Comparison of ENCODE assay signal across 12 cellular contexts in genomic region chr11:128095459-128096096, GRCh38.
DNase-seq lines count a peak whose midpoint lies in the region; ATAC-seq and TF ChIP-seq lines count a peak whose summit lies in the region.
"Had no signal": no experiment of that assay in that cellular context is flagged by ENCODE, and none has a peak within 500 bp of the region (broad histone marks: within the 10 kb centered on the region; RNA-seq: fewer than 3 reads in every experiment).

No MANE protein-coding gene starts in this region.

- DNase-seq in activated T-cell treated with anti-CD3 and anti-CD28 coated beads, Interleukin-2, amount 50 U/mL, for 4 hours: no peak
- no peak for DNase-seq in activated T-cell treated with anti-CD3 and anti-CD28 coated beads, Interleukin-2, amount 50 U/mL, for 72 hours
- DNase-seq in NCI-H226: peak; percentile 89
- DNase-seq in endodermal cell: no peak
- peak; percentile 69 for DNase-seq in retinal pigment epithelial cell (ENCODE audit: low read depth)
- DNase-seq in central memory CD4-positive, alpha-beta T cell: no peak
- no peak for DNase-seq in NCI-H1105 (lab: John Stamatoyannopoulos, UW)
- DNase-seq in HK-2 (ENCODE audit: unreplicated experiment): no peak
- DNase-seq: activated CD8-positive, alpha-beta memory T cell treated with anti-CD3 and anti-CD28 coated beads, Interleukin-2, amount 50 U/mL, for 48 hours had no signal

- no peaks in the 10 kb centered on the region for H3K36me3 Mint-ChIP-seq in activated T-cell treated with anti-CD3 and anti-CD28 coated beads, Interleukin-2, amount 50 U/mL, for 4 hours (ENCODE audit: insufficient read depth)
- H3K36me3 Mint-ChIP-seq in activated T-cell treated with anti-CD3 and anti-CD28 coated beads, Interleukin-2, amount 50 U/mL, for 72 hours (ENCODE audit: insufficient read depth in 2 of 2): peaks cover 1 to 2% of the 10 kb centered on the region in 2 donors
- no peaks in the 10 kb centered on the region for H3K36me3 Mint-ChIP-seq in endodermal cell (ENCODE audit: low read depth)
- H3K36me3 Mint-ChIP-seq: stimulated activated memory B cell treated with anti-CD40 and anti-IgM and Interleukin-4, amounts not matched to agents 10 μg/mL and 1 μg/mL and 100 μg/mL, for 72 hours had no signal

- no peak overlapping the region for H3K27ac Mint-ChIP-seq in activated T-cell treated with anti-CD3 and anti-CD28 coated beads, Interleukin-2, amount 50 U/mL, for 72 hours
- no peak overlapping the region for H3K27ac Mint-ChIP-seq in endodermal cell
- H3K27ac Mint-ChIP-seq: stimulated activated memory B cell treated with anti-CD40 and anti-IgM and Interleukin-4, amounts not matched to agents 10 μg/mL and 1 μg/mL and 100 μg/mL, for 72 hours had no signal

- peaks cover 4% of the 10 kb centered on the region for H3K4me1 ChIP-seq in endodermal cell (ENCODE audit: control insufficient read depth, insufficient read depth, low read length)
- H3K4me1 ChIP-seq: BLaER1, parathyroid adenoma had no signal

- H3K27ac ChIP-seq in endodermal cell (ENCODE audit: low read depth, low read length): no peak overlapping the region
- H3K27ac ChIP-seq: BLaER1, parathyroid adenoma had no signal

- H3K36me3 ChIP-seq in endodermal cell (ENCODE audit: control insufficient read depth, insufficient read depth, low read length): no peaks in the 10 kb centered on the region
- H3K36me3 ChIP-seq: BLaER1 had no signal

- peaks cover 20% of the 10 kb centered on the region for H3K4me1 Mint-ChIP-seq in activated T-cell treated with anti-CD3 and anti-CD28 coated beads, Interleukin-2, amount 50 U/mL, for 4 hours (ENCODE audit: low read depth)
- peaks cover 7% of the 10 kb centered on the region for H3K4me1 Mint-ChIP-seq in activated T-cell treated with anti-CD3 and anti-CD28 coated beads, Interleukin-2, amount 50 U/mL, for 72 hours (ENCODE audit: low read depth)
- H3K4me1 Mint-ChIP-seq in endodermal cell: peaks cover 13% of the 10 kb centered on the region
- H3K4me1 Mint-ChIP-seq: stimulated activated memory B cell treated with anti-CD40 and anti-IgM and Interleukin-4, amounts not matched to agents 10 μg/mL and 1 μg/mL and 100 μg/mL, for 72 hours had no signal

- H3K27me3 ChIP-seq in endodermal cell (ENCODE audit: control insufficient read depth, insufficient read depth, low read length, poor library complexity, severe bottlenecking): no peaks in the 10 kb centered on the region
- H3K27me3 ChIP-seq: BLaER1 had no signal

- no peaks in the 10 kb centered on the region for H3K9me3 Mint-ChIP-seq in activated T-cell treated with anti-CD3 and anti-CD28 coated beads, Interleukin-2, amount 50 U/mL, for 4 hours
- H3K9me3 Mint-ChIP-seq in activated T-cell treated with anti-CD3 and anti-CD28 coated beads, Interleukin-2, amount 50 U/mL, for 72 hours: peaks cover 0 to 3% of the 10 kb centered on the region in 2 donors
- H3K9me3 Mint-ChIP-seq in endodermal cell: peaks cover 2% of the 10 kb centered on the region
- H3K9me3 Mint-ChIP-seq: stimulated activated memory B cell treated with anti-CD40 and anti-IgM and Interleukin-4, amounts not matched to agents 10 μg/mL and 1 μg/mL and 100 μg/mL, for 72 hours had no signal

- H3K27me3 Mint-ChIP-seq in activated T-cell treated with anti-CD3 and anti-CD28 coated beads, Interleukin-2, amount 50 U/mL, for 4 hours (ENCODE audit: low read depth): peaks cover 2% of the 10 kb centered on the region
- no peaks in the 10 kb centered on the region for H3K27me3 Mint-ChIP-seq in activated T-cell treated with anti-CD3 and anti-CD28 coated beads, Interleukin-2, amount 50 U/mL, for 72 hours (ENCODE audit: low read depth)
- H3K27me3 Mint-ChIP-seq in endodermal cell (ENCODE audit: insufficient read depth): no peaks in the 10 kb centered on the region

- 89 to 92% methylated on average over 3 to 4 of the region's 4 CpGs for WGBS in endodermal cell (ENCODE audit: insufficient coverage in 1 of 2, insufficient read length in 1 of 2), 2 experiments

- TF ChIP-seq CTCF in endodermal cell (conservative IDR thresholded peaks at IDR 0.05) (peak; percentile 58), retinal pigment epithelial cell (conservative IDR thresholded peaks at IDR 0.05; ENCODE audit: low read depth, low read length) (peak; percentile 32)

- no peaks in the 10 kb centered on the region for H3K9me3 ChIP-seq in endodermal cell (ENCODE audit: control insufficient read depth, low read length)
- H3K9me3 ChIP-seq: BLaER1 had no signal

- ATAC-seq in activated T-cell treated with anti-CD3 and anti-CD28 coated beads, Interleukin-2, amount 50 U/mL, for 4 hours: no peak
- no peak for ATAC-seq in activated T-cell treated with anti-CD3 and anti-CD28 coated beads, Interleukin-2, amount 50 U/mL, for 72 hours (replicated peaks in 1 of 2)
- ATAC-seq: stimulated activated memory B cell treated with anti-CD40 and anti-IgM and Interleukin-4, amounts not matched to agents 10 μg/mL and 1 μg/mL and 100 μg/mL, for 72 hours had no signal

- H3K9ac ChIP-seq in endodermal cell (ENCODE audit: extremely low read depth, low read length, poor library complexity, severe bottlenecking): no peak overlapping the region
- H3K9ac ChIP-seq: BLaER1, parathyroid adenoma had no signal

- H3K4me3 ChIP-seq in endodermal cell (ENCODE audit: low read length): no peak overlapping the region
- no peak overlapping the region for H3K4me3 ChIP-seq in retinal pigment epithelial cell (ENCODE audit: low read length)
- H3K4me3 ChIP-seq: BLaER1 had no signal

- H3K4me3 Mint-ChIP-seq in activated T-cell treated with anti-CD3 and anti-CD28 coated beads, Interleukin-2, amount 50 U/mL, for 4 hours: peak overlapping the region; percentile 10
- H3K4me3 Mint-ChIP-seq in activated T-cell treated with anti-CD3 and anti-CD28 coated beads, Interleukin-2, amount 50 U/mL, for 72 hours: no peak overlapping the region
- H3K4me3 Mint-ChIP-seq in endodermal cell: no peak overlapping the region
- H3K4me3 Mint-ChIP-seq: stimulated activated memory B cell treated with anti-CD40 and anti-IgM and Interleukin-4, amounts not matched to agents 10 μg/mL and 1 μg/mL and 100 μg/mL, for 72 hours had no signal

Comparison
In these comparisons a context has a peak if more than half of its experiments do, and no peak if none do; other contexts are left out.
1. DNase-seq: peak in NCI-H226 (single experiment) and retinal pigment epithelial cell (single experiment); none in activated T-cell treated with anti-CD3 and anti-CD28 coated beads, Interleukin-2, amount 50 U/mL, for 4 hours (single experiment), activated T-cell treated with anti-CD3 and anti-CD28 coated beads, Interleukin-2, amount 50 U/mL, for 72 hours (0 of 2), endodermal cell (single experiment), central memory CD4-positive, alpha-beta T cell (single experiment), NCI-H1105 (single experiment) and HK-2 (single experiment).